Comparison of ENCODE assay signal across 20 cellular contexts in the genomic region with DNA sequence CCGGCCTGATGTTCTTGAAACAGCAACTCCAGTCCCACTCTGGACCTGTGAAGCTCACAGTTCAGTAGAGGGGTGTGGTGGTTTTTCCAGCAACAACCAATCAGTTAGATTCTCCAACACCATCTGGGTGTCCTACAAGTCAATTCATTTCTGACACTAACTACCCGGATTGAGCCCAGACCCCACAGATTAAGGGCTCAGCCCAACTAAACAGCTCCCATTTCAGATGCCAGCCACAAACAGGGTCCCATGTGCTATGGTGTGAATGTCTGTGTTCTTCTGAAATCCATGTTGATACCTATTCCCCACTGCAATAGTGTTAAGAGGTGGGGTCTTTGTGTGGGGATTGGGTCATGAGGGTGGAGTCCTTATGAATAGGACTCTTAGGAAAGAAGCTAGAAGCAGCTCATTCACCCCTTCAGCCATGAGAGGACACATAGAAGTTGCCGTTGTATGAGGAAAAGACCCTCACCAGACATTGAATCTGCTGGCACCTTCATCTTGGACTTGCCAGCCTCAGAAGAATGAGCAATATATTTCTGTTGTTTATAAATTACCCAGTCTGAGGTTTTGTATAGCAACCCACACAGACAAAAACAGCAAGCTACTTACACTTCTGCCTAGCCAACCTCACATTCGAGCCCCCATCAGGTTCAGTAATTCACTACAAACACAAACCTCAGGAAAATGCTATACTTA. TPM values are rescaled to one million over a fixed set of nuclear protein-coding genes. Genes with fewer than 3 reads are reported as not detected.
DNase-seq lines count a peak whose midpoint lies in the region; ATAC-seq and TF ChIP-seq lines count a peak whose summit lies in the region.
"Had no signal": no experiment of that assay in that cellular context is flagged by ENCODE, and none has a peak within 500 bp of the region (broad histone marks: within the 10 kb centered on the region; RNA-seq: fewer than 3 reads in every experiment).

No MANE protein-coding gene starts in this region.

- H3K4me3 ChIP-seq in right atrium auricular region: no peak overlapping the region
- H3K4me3 ChIP-seq in heart right ventricle: no peak overlapping the region
- H3K4me3 ChIP-seq in rectal smooth muscle tissue (ENCODE audit: low read length): no peak overlapping the region
- H3K4me3 ChIP-seq in testis: no peak overlapping the region
- H3K4me3 ChIP-seq in upper lobe of left lung: no peak overlapping the region
- H3K4me3 ChIP-seq: A549, MG63 had no signal

- DNase-seq in right atrium auricular region (ENCODE audit: low spot score) (peak; percentile 44), heart right ventricle (no peak), erythroblast (lab: John Stamatoyannopoulos, UW) (peak; percentile 11 to 29), 8988T (no peak), testis (no peak), upper lobe of left lung (no peak)
- DNase-seq: CD4-positive, CD25-positive, alpha-beta regulatory T cell; EL; GF-D8; HFFc6; Kasumi-1; MG63; NCI-H1417; NCI-H1694 treated with DMSO at 0.1 percent for 48 hours; NCI-H2081 treated with DMSO at 0.1 percent for 48 hours; NCI-H2171 treated with DMSO at 0.1 percent for 48 hours; NCI-H526; Right ventricle myocardium superior had no signal

- H3K4me1 ChIP-seq in right atrium auricular region (peaks cover 0 to 19% of the 10 kb centered on the region in 2 donors), heart right ventricle (peaks cover 0 to 26% (median 19%) of the 10 kb centered on the region in 9 donors), rectal smooth muscle tissue (ENCODE audit: control insufficient read depth, insufficient read depth, low read length) (peaks cover 19% of the 10 kb centered on the region), testis (peaks cover 9% of the 10 kb centered on the region), upper lobe of left lung (peaks cover 0 to 12% (median 0%) of the 10 kb centered on the region in 4 donors)
- H3K4me1 ChIP-seq: A549 had no signal

- intact Hi-C loops in heart right ventricle (cut with DNase I): no loop called here
- intact Hi-C loops in testis (cut with DNase I; ENCODE audit: low total_unique reads): no loop called here

- no peaks in the 10 kb centered on the region for H3K36me3 ChIP-seq in right atrium auricular region
- no peaks in the 10 kb centered on the region for H3K36me3 ChIP-seq in heart right ventricle
- no peaks in the 10 kb centered on the region for H3K36me3 ChIP-seq in rectal smooth muscle tissue (ENCODE audit: control insufficient read depth, insufficient read depth, low read length)
- H3K36me3 ChIP-seq in testis (ENCODE audit: low read depth, missing control alignments): no peaks in the 10 kb centered on the region
- H3K36me3 ChIP-seq in upper lobe of left lung: no peaks in the 10 kb centered on the region
- H3K36me3 ChIP-seq: MG63 had no signal

- WGBS in heart right ventricle, 2 donors: 95 to 98% methylated on average over 4 of the region's 4 CpGs
- 93 to 98% methylated on average over 4 of the region's 4 CpGs for WGBS in testis, 2 donors
- 90 to 97% methylated on average over 3 to 4 of the region's 4 CpGs for WGBS in upper lobe of left lung, 2 donors

- H3K27me3 ChIP-seq in right atrium auricular region (no peaks in the 10 kb centered on the region), heart right ventricle (no peaks in the 10 kb centered on the region), rectal smooth muscle tissue (ENCODE audit: control insufficient read depth, insufficient read depth, low read length) (no peaks in the 10 kb centered on the region), testis (no peaks in the 10 kb centered on the region), upper lobe of left lung (no peaks in the 10 kb centered on the region)
- H3K27me3 ChIP-seq: MG63 had no signal

- ATAC-seq in heart right ventricle (no peak), upper lobe of left lung (ENCODE audit: low FRiP score in 2 of 2) (no peak)
- ATAC-seq: A549 had no signal

- TF ChIP-seq EP300 in upper lobe of left lung (IDR thresholded peaks at IDR 0.05): no peak

- H3K9me3 ChIP-seq in right atrium auricular region (no peaks in the 10 kb centered on the region), heart right ventricle (no peaks in the 10 kb centered on the region), testis (no peaks in the 10 kb centered on the region), upper lobe of left lung (no peaks in the 10 kb centered on the region)
- H3K9me3 ChIP-seq: A549, MG63 had no signal

- H3K27ac ChIP-seq in right atrium auricular region: no peak overlapping the region
- no peak overlapping the region for H3K27ac ChIP-seq in heart right ventricle
- peak overlapping the region; percentile 52 for H3K27ac ChIP-seq in rectal smooth muscle tissue (ENCODE audit: low read depth, low read length)
- H3K27ac ChIP-seq in testis: no peak overlapping the region
- no peak overlapping the region for H3K27ac ChIP-seq in upper lobe of left lung

- H3K9ac ChIP-seq in rectal smooth muscle tissue (ENCODE audit: low read length): no peak overlapping the region

- TF ChIP-seq POLR2A in erythroblast (IDR thresholded peaks at IDR 0.05; ENCODE audit: low read length) (no peak), testis (IDR thresholded peaks at IDR 0.05) (no peak), upper lobe of left lung (IDR thresholded peaks at IDR 0.05) (no peak)

- TF ChIP-seq CTCF in right atrium auricular region (IDR thresholded peaks at IDR 0.05) (no peak), heart right ventricle (IDR thresholded peaks at IDR 0.05) (no peak), testis (IDR thresholded peaks at IDR 0.05) (no peak), upper lobe of left lung (IDR thresholded peaks at IDR 0.05) (no peak)

RNA-seq across cellular contexts. Expression of gene IRF2BP2, which starts 53.6 kb away (rescaled TPM):
- total RNA-seq in right atrium auricular region (10 to 100 TPM; 74.5 to 76.3 TPM), heart right ventricle (100 to 1,000 TPM in 6 of 10 donors, 10 to 100 TPM in 4; 78.2 to 181 (median 104) TPM), testis (10 to 100 TPM; 82.0 to 96.6 TPM), upper lobe of left lung (100 to 1,000 TPM in 3 of 6 donors, 10 to 100 TPM in 3; 83.8 to 157 (median 116) TPM)
- polyA plus RNA-seq in heart right ventricle (10 to 100 TPM; 50.6 to 54.0 TPM), testis (ENCODE audit: insufficient read depth, low read depth, low replicate concordance) (100 TPM)

Comparison
In these comparisons a context has a peak if more than half of its experiments do, and no peak if none do; other contexts are left out.
1. DNase-seq: peak in right atrium auricular region (single experiment) and erythroblast (2 of 2); none in heart right ventricle (0 of 2), 8988T (single experiment), testis (single experiment) and upper lobe of left lung (0 of 2).